8 cellular contexts compared by ENCODE assay signal in genomic region chr4:1247811-1248261, GRCh38. TPM values are rescaled to one million over a fixed set of nuclear protein-coding genes. Genes with fewer than 3 reads are reported as not detected.
DNase-seq lines count a peak whose midpoint lies in the region; ATAC-seq and TF ChIP-seq lines count a peak whose summit lies in the region.

No MANE protein-coding gene starts in this region.

- peak overlapping the region; percentile 33 for H3K4me3 ChIP-seq in KMS-11 (IDR thresholded peaks at IDR 0.05; ENCODE audit: insufficient read depth, low read depth, low read length)
- H3K4me3 ChIP-seq in mesodermal cell (ENCODE audit: extremely low read depth, insufficient read depth, low read length, poor library complexity, severe bottlenecking), result peak overlapping the region; percentile 86
- peak overlapping the region; percentile 50 to 75 for H3K4me3 ChIP-seq in uterus

- intact Hi-C loops in uterus (cut with DNase I; ENCODE audit: low total_unique reads), result loop anchor here (5.0 kb wide), 3 partner anchors 36 to 99 kb away; partner anchors contain the start of gene UVSSA

- peaks cover 10% of the 10 kb centered on the region for H3K9me3 Mint-ChIP-seq in activated naive CD4-positive, alpha-beta T cell treated with anti-CD3 and anti-CD28 coated beads, Interleukin-2, amount 10 ng/mL, durations not matched to agents 7 days and 5 days
- no peaks in the 10 kb centered on the region for H3K9me3 Mint-ChIP-seq in central memory CD8-positive, alpha-beta T cell

- ATAC-seq in central memory CD8-positive, alpha-beta T cell (replicated peaks; ENCODE audit: extremely low read depth, poor library complexity, severe bottlenecking), result peak; percentile 35

- H3K27me3 ChIP-seq in KMS-11 (ENCODE audit: insufficient read depth, low read depth) (no peaks in the 10 kb centered on the region), uterus (no peaks in the 10 kb centered on the region)

- H3K79me2 ChIP-seq in KMS-11 (ENCODE audit: insufficient read depth, low read depth), result peaks cover 47% of the 10 kb centered on the region

- H3K36me3 ChIP-seq in KMS-11 (ENCODE audit: insufficient read depth) (no peaks in the 10 kb centered on the region), mesodermal cell (ENCODE audit: control insufficient read depth, insufficient read depth, low read length) (peaks cover 50% of the 10 kb centered on the region), uterus (no peaks in the 10 kb centered on the region)

- H3K9me3 ChIP-seq in mesodermal cell (ENCODE audit: control insufficient read depth, low read length), result peaks cover 28% of the 10 kb centered on the region
- H3K9me3 ChIP-seq in uterus, result no peaks in the 10 kb centered on the region

- H3K4me1 ChIP-seq in KMS-11 (ENCODE audit: low read depth, poor library complexity, severe bottlenecking), result no peaks in the 10 kb centered on the region
- H3K4me1 ChIP-seq in mesodermal cell (ENCODE audit: control insufficient read depth, insufficient read depth, low read length, poor library complexity, severe bottlenecking), result no peaks in the 10 kb centered on the region
- peaks cover 8 to 47% of the 10 kb centered on the region in 2 donors for H3K4me1 ChIP-seq in uterus

- TF ChIP-seq POLR2A in uterus (IDR thresholded peaks at IDR 0.05), result no peak

- peak overlapping the region; percentile 51; the same call in 1 of the 2 replicates for H3K4me2 ChIP-seq in KMS-11

- peaks cover 33% of the 10 kb centered on the region for H3K36me3 Mint-ChIP-seq in activated naive CD4-positive, alpha-beta T cell treated with anti-CD3 and anti-CD28 coated beads, Interleukin-2, amount 10 ng/mL, durations not matched to agents 7 days and 5 days
- peaks cover 26% of the 10 kb centered on the region for H3K36me3 Mint-ChIP-seq in central memory CD8-positive, alpha-beta T cell (ENCODE audit: insufficient read depth)

- WGBS in mesodermal cell (ENCODE audit: insufficient coverage in 2 of 2), 2 experiments, result 0 to 1% methylated on average over 39 to 42 of the region's 45 CpGs

- H3K27ac Mint-ChIP-seq in activated naive CD4-positive, alpha-beta T cell treated with anti-CD3 and anti-CD28 coated beads, Interleukin-2, amount 10 ng/mL, durations not matched to agents 7 days and 5 days, result peak overlapping the region; percentile 96
- H3K27ac Mint-ChIP-seq in central memory CD8-positive, alpha-beta T cell (ENCODE audit: low read depth), result peak overlapping the region; percentile 94

- TF ChIP-seq CTCF in KMS-11 (conservative IDR thresholded peaks at IDR 0.05; ENCODE audit: low read depth, low read length) (no peak), uterus (IDR thresholded peaks at IDR 0.05) (no peak)

- H3K4me1 Mint-ChIP-seq in activated naive CD4-positive, alpha-beta T cell treated with anti-CD3 and anti-CD28 coated beads, Interleukin-2, amount 10 ng/mL, durations not matched to agents 7 days and 5 days, result peaks cover 62% of the 10 kb centered on the region
- peaks cover 75% of the 10 kb centered on the region for H3K4me1 Mint-ChIP-seq in central memory CD8-positive, alpha-beta T cell

- H3K4me3 Mint-ChIP-seq in activated naive CD4-positive, alpha-beta T cell treated with anti-CD3 and anti-CD28 coated beads, Interleukin-2, amount 10 ng/mL, durations not matched to agents 7 days and 5 days, result peak overlapping the region; percentile 89
- H3K4me3 Mint-ChIP-seq in central memory CD8-positive, alpha-beta T cell, result peak overlapping the region; percentile 89

- H3K9ac ChIP-seq in KMS-11, result peak overlapping the region; percentile 89

- H3K27ac ChIP-seq in KMS-11, result peak overlapping the region; percentile 90
- H3K27ac ChIP-seq in mesodermal cell (ENCODE audit: low read depth, low read length, severe bottlenecking), result peak overlapping the region; percentile 85
- peak overlapping the region; percentile 95 to 97 for H3K27ac ChIP-seq in uterus

- no peak for DNase-seq in activated naive CD4-positive, alpha-beta T cell treated with anti-CD3 and anti-CD28 coated beads, Interleukin-2, amount 10 ng/mL, durations not matched to agents 7 days and 5 days
- DNase-seq in activated naive CD4-positive, alpha-beta T cell treated with anti-CD3 and anti-CD28 coated beads, Interleukin-2, amount 50 U/mL, for 16 hours, result no peak
- DNase-seq in central memory CD8-positive, alpha-beta T cell (ENCODE audit: low spot score in 2 of 2), result peak in 1 of 2 donors; percentile 39
- DNase-seq in uterus, result no peak
- no peak for DNase-seq in SK-N-DZ (ENCODE audit: low spot score)
- no peak for DNase-seq in GM19240 (ENCODE audit: insufficient read length, low spot score)

- H4K20me1 ChIP-seq in KMS-11 (ENCODE audit: insufficient read depth), result no peaks in the 10 kb centered on the region

- peak overlapping the region; percentile 49 for H2AFZ ChIP-seq in KMS-11 (ENCODE audit: low read depth)

- H3K27me3 Mint-ChIP-seq in activated naive CD4-positive, alpha-beta T cell treated with anti-CD3 and anti-CD28 coated beads, Interleukin-2, amount 10 ng/mL, durations not matched to agents 7 days and 5 days, result no peaks in the 10 kb centered on the region
- H3K27me3 Mint-ChIP-seq in central memory CD8-positive, alpha-beta T cell, result no peaks in the 10 kb centered on the region

- CTCF ChIA-PET in activated naive CD4-positive, alpha-beta T cell treated with anti-CD3 and anti-CD28 coated beads, Interleukin-2, amount 10 ng/mL, durations not matched to agents 7 days and 5 days (lab: Charles Lee), result interaction anchor here (1.2 to 5.9 kb wide), 4 partner anchors 19 to 98 kb away, joined by 3 to 48 read pairs (median 4); no protein-coding TSS in a partner anchor

RNA-seq across cellular contexts. Expression of gene CTBP1, which starts 1.1 kb away (rescaled TPM):
- 121 TPM for polyA plus RNA-seq in mesodermal cell (2013, experiment 1 of 2)
- polyA plus RNA-seq in mesodermal cell (2013, experiment 2 of 2), result 106 TPM
- 100 to 1,000 TPM; 104 to 193 (median 162) TPM for total RNA-seq in uterus
- polyA plus RNA-seq in SK-N-DZ (2014; cell fraction: cytosol; rRNA removed), result 176 and 237 TPM in 2 replicates
- polyA plus RNA-seq in SK-N-DZ (2014; cell fraction: nucleus; rRNA removed), result 231 and 361 TPM in 2 replicates

RNA-seq across cellular contexts. Expression of gene MAEA, which starts 41.9 kb away (rescaled TPM):
- polyA plus RNA-seq in mesodermal cell (2013, experiment 1 of 2), result 60.2 TPM
- 56.9 TPM for polyA plus RNA-seq in mesodermal cell (2013, experiment 2 of 2)
- total RNA-seq in uterus, result 10 to 100 TPM; 32.3 to 70.7 (median 67.8) TPM
- polyA plus RNA-seq in SK-N-DZ (2014; cell fraction: cytosol; rRNA removed), result 91.7 and 92.2 TPM in 2 replicates
- 101 and 110 TPM in 2 replicates for polyA plus RNA-seq in SK-N-DZ (2014; cell fraction: nucleus; rRNA removed)

Comparison
In these comparisons a context has a peak if more than half of its experiments do, and no peak if none do; other contexts are left out.
1. H3K4me3 ChIP-seq: peak in every context shown above with its lines; median percentile 86 in mesodermal cell; 62 in uterus; 33 in KMS-11.